In genomic region chr1:104056786-104057185, GRCh38 we compare ENCODE assay signal across 15 cellular contexts.
"Had no signal": no experiment of that assay in that cellular context is flagged by ENCODE, and none has a peak within 500 bp of the region (broad histone marks: within the 10 kb centered on the region; RNA-seq: fewer than 3 reads in every experiment).

No MANE protein-coding gene starts in this region.

- H3K27me3 Mint-ChIP-seq: activated naive CD8-positive, alpha-beta T cell treated with anti-CD3 and anti-CD28 coated beads for 36 hours had no signal

- H3K4me1 ChIP-seq: body of pancreas, pancreas, stomach, testis had no signal

- H3K27me3 ChIP-seq: body of pancreas, pancreas, stomach, testis had no signal

- DNase-seq: activated CD4-positive, alpha-beta T cell treated with anti-CD3 and anti-CD28 coated beads, Interleukin-2, amount 50 U/mL, for 1 hour; activated CD8-positive, alpha-beta memory T cell treated with anti-CD3 and anti-CD28 coated beads for 24 hours; activated naive CD8-positive, alpha-beta T cell treated with anti-CD3 and anti-CD28 coated beads for 36 hours; amygdala; cerebellar nuclear complex; effector CD8-positive, alpha-beta T cell; foreskin fibroblast; pancreas; stimulated activated CD4-positive, alpha-beta T cell treated with anti-CD3 and anti-CD28 coated beads, Interleukin-12 subunit alpha, Interleukin-12 subunit beta, amount 100 ng/mL, for 4 hours; stimulated activated CD4-positive, alpha-beta T cell treated with anti-CD3 and anti-CD28 coated beads, Interleukin-2, amount 100 ng/mL, for 24 hours; stomach; testis had no signal

- H3K4me1 Mint-ChIP-seq: activated naive CD8-positive, alpha-beta T cell treated with anti-CD3 and anti-CD28 coated beads for 36 hours had no signal

- ATAC-seq: activated CD4-positive, CD25-positive, alpha-beta regulatory T cell treated with anti-CD3 and anti-CD28 coated beads, Interleukin-2, amount 50 U/mL, for 24 hours; body of pancreas; pancreas had no signal

- H3K27ac Mint-ChIP-seq: activated naive CD8-positive, alpha-beta T cell treated with anti-CD3 and anti-CD28 coated beads for 36 hours; activated T-helper 1 cell treated with anti-CD3 and anti-CD28 coated beads, Interleukin-12 subunit alpha, Interleukin-12 subunit beta, Interleukin-2, Interleukin-4 antibody, amounts not matched to agents 30 ng/mL and 10 ng/mL and 1 ng/mL, durations not matched to agents 14 hours and 24 hours and 36 hours had no signal

- H3K27ac ChIP-seq: body of pancreas, pancreas, stomach, testis had no signal

- H3K4me3 ChIP-seq: body of pancreas, pancreas, stomach, testis had no signal

- H3K9me3 ChIP-seq: body of pancreas, pancreas, testis had no signal

- H3K36me3 Mint-ChIP-seq: activated naive CD8-positive, alpha-beta T cell treated with anti-CD3 and anti-CD28 coated beads for 36 hours had no signal

- H3K36me3 ChIP-seq: pancreas, stomach had no signal

- H3K4me3 Mint-ChIP-seq: activated naive CD8-positive, alpha-beta T cell treated with anti-CD3 and anti-CD28 coated beads for 36 hours; activated T-helper 1 cell treated with anti-CD3 and anti-CD28 coated beads, Interleukin-12 subunit alpha, Interleukin-12 subunit beta, Interleukin-2, Interleukin-4 antibody, amounts not matched to agents 30 ng/mL and 10 ng/mL and 1 ng/mL, durations not matched to agents 14 hours and 24 hours and 36 hours had no signal
